In genomic region chr10:36885746-36886145, GRCh38 we compare ENCODE assay signal across 29 cellular contexts.
DNase-seq lines count a peak whose midpoint lies in the region; ATAC-seq, FAIRE-seq and TF ChIP-seq lines count a peak whose summit lies in the region.
"Had no signal": no experiment of that assay in that cellular context is flagged by ENCODE, and none has a peak within 500 bp of the region (broad histone marks: within the 10 kb centered on the region; RNA-seq: fewer than 3 reads in every experiment).

No MANE protein-coding gene starts in this region.

- no peak for DNase-seq in HepG2 (ENCODE audit: low spot score)
- no peak for DNase-seq in right lobe of liver
- no peak for DNase-seq in neural crest cell (ENCODE audit: low read depth, low spot score)
- no peak for DNase-seq in thyroid gland
- no peak for DNase-seq in SK-N-SH
- DNase-seq in stimulated activated CD4-positive, alpha-beta T cell treated with anti-CD3 and anti-CD28 coated beads, Interleukin-2, amount 100 ng/mL, for 24 hours = no peak
- DNase-seq in NCI-H345 treated with DMSO at 0.1 percent for 48 hours (lab: John Stamatoyannopoulos, UW; ENCODE audit: unreplicated experiment) = no peak
- DNase-seq: 8988T; ACHN; BE2C; C1 segment of cervical spinal cord; CD4-positive, alpha-beta memory T cell; CD4-positive, CD25-positive, alpha-beta regulatory T cell; CD8-positive, alpha-beta memory T cell; COR-L47; DMS 273 treated with DMSO at 0.1 percent for 48 hours; DMS153; DMS53; DMS79; DND-41; EL; GDM1 had no signal

- H3K9ac ChIP-seq in HepG2 (ENCODE audit: insufficient read depth, low read depth, low read length) (no peak overlapping the region), OCI-LY3 (ENCODE audit: low read length) (no peak overlapping the region), SK-N-SH (no peak overlapping the region)
- H3K9ac ChIP-seq: BLaER1 had no signal

- no peak for TF ChIP-seq POLR2A in HepG2 (IDR thresholded peaks at IDR 0.05; ENCODE audit: insufficient read depth in 1 of 2, low read depth in 2 of 2, low read length in 2 of 2)
- TF ChIP-seq POLR2A in right lobe of liver (IDR thresholded peaks at IDR 0.05) = no peak
- no peak for TF ChIP-seq POLR2A in thyroid gland (IDR thresholded peaks at IDR 0.05)

- H3K27ac Mint-ChIP-seq in neural crest cell (ENCODE audit: unreplicated experiment) = peak overlapping the region; percentile 35
- H3K27ac Mint-ChIP-seq: CD14-positive monocyte; CD4-positive, alpha-beta memory T cell; CD4-positive, CD25-positive, alpha-beta regulatory T cell; CD8-positive, alpha-beta memory T cell had no signal

- TF ChIP-seq EP300 in HepG2 (IDR thresholded peaks at IDR 0.05; ENCODE audit: low read depth in 2 of 2, low read length in 2 of 2) (no peak), HepG2 (CRISPR knock-in tag; IDR thresholded peaks at IDR 0.05; ENCODE audit: borderline replicate concordance) (no peak), SK-N-SH (IDR thresholded peaks at IDR 0.05; ENCODE audit: borderline replicate concordance in 1 of 2, low read depth in 1 of 2, low read length in 1 of 2) (no peak)

- H3K36me3 ChIP-seq in HepG2 (replicated peaks in 1 of 2; ENCODE audit: control insufficient read depth in 1 of 2, insufficient read depth in 2 of 2, low read length in 2 of 2) = no peaks in the 10 kb centered on the region
- no peaks in the 10 kb centered on the region for H3K36me3 ChIP-seq in right lobe of liver
- no peaks in the 10 kb centered on the region for H3K36me3 ChIP-seq in OCI-LY3 (replicated peaks; ENCODE audit: low read depth, low read length)
- H3K36me3 ChIP-seq in thyroid gland = no peaks in the 10 kb centered on the region
- H3K36me3 ChIP-seq in SK-N-SH (replicated peaks in 1 of 2; ENCODE audit: control insufficient read depth in 1 of 2, insufficient read depth in 2 of 2, low read length in 1 of 2) = no peaks in the 10 kb centered on the region
- H3K36me3 ChIP-seq: BE2C, BLaER1 had no signal

- ATAC-seq in HepG2 = no peak
- no peak for ATAC-seq in right lobe of liver
- ATAC-seq: GM12878 had no signal

- POLR2A ChIA-PET in HepG2 (lab: Yijun Ruan, JAX) = no interaction called here
- POLR2A ChIA-PET in SK-N-SH (lab: Yijun Ruan, JAX) = no interaction called here

- H3K79me2 ChIP-seq in HepG2 (ENCODE audit: insufficient read depth, low read length) (no peaks in the 10 kb centered on the region), OCI-LY3 (ENCODE audit: low read length) (no peaks in the 10 kb centered on the region), SK-N-SH (ENCODE audit: insufficient read depth) (no peaks in the 10 kb centered on the region)

- no peak for TF ChIP-seq CTCF in HepG2 (CRISPR knock-in tag; IDR thresholded peaks at IDR 0.05)
- TF ChIP-seq CTCF in right lobe of liver (IDR thresholded peaks at IDR 0.05) = no peak
- TF ChIP-seq CTCF in OCI-LY3 (IDR thresholded peaks at IDR 0.05; ENCODE audit: low read depth, low read length) = no peak
- TF ChIP-seq CTCF in neural crest cell (conservative IDR thresholded peaks at IDR 0.05) = no peak
- no peak for TF ChIP-seq CTCF in thyroid gland (IDR thresholded peaks at IDR 0.05)
- no peak for TF ChIP-seq CTCF in SK-N-SH (IDR thresholded peaks at IDR 0.05)

- in situ Hi-C loops in HepG2 (cut with HindIII; ENCODE audit: extremely low pct_ligation_motif_present, low pct_unique_long_range_greater_than_20kb) = loop anchor here (10.0 to 25.0 kb wide), 3 partner anchors 602 to 1651 kb away; no protein-coding TSS in a partner anchor

- H3K27me3 ChIP-seq in HepG2 (ENCODE audit: control insufficient read depth in 1 of 2, insufficient read depth in 2 of 2, low read length in 2 of 2) (no peaks in the 10 kb centered on the region), right lobe of liver (no peaks in the 10 kb centered on the region), OCI-LY3 (ENCODE audit: low read depth, low read length) (no peaks in the 10 kb centered on the region), thyroid gland (no peaks in the 10 kb centered on the region), SK-N-SH (ENCODE audit: insufficient read depth) (no peaks in the 10 kb centered on the region)
- H3K27me3 ChIP-seq: BE2C, BLaER1 had no signal

- no peak overlapping the region for H3K27ac ChIP-seq in HepG2 (ENCODE audit: extremely low read length, insufficient read depth, low read length)
- no peak overlapping the region for H3K27ac ChIP-seq in right lobe of liver
- no peak overlapping the region for H3K27ac ChIP-seq in OCI-LY3 (ENCODE audit: low read length)
- peak overlapping the region in 2 of 3 donors; percentile 33 to 46 for H3K27ac ChIP-seq in thyroid gland
- H3K27ac ChIP-seq in SK-N-SH (ENCODE audit: low read depth in 2 of 2, low read length in 1 of 2) = no peak overlapping the region
- H3K27ac ChIP-seq: BLaER1 had no signal

- H4K20me1 ChIP-seq in HepG2 (ENCODE audit: insufficient read depth, low read length) (no peaks in the 10 kb centered on the region), OCI-LY3 (ENCODE audit: insufficient read depth, low read length) (no peaks in the 10 kb centered on the region), SK-N-SH (ENCODE audit: insufficient read depth) (no peaks in the 10 kb centered on the region)
- H4K20me1 ChIP-seq: BLaER1 had no signal

- H3K9me3 ChIP-seq in HepG2 (ENCODE audit: low read length) (no peaks in the 10 kb centered on the region), right lobe of liver (no peaks in the 10 kb centered on the region), OCI-LY3 (ENCODE audit: insufficient read depth, low read length) (no peaks in the 10 kb centered on the region), thyroid gland (no peaks in the 10 kb centered on the region), SK-N-SH (no peaks in the 10 kb centered on the region)
- H3K9me3 ChIP-seq: BE2C, BLaER1 had no signal

- no peaks in the 10 kb centered on the region for H3K9me2 ChIP-seq in SK-N-SH

- no peaks in the 10 kb centered on the region for H3K9me3 Mint-ChIP-seq in neural crest cell
- H3K9me3 Mint-ChIP-seq: CD14-positive monocyte; CD4-positive, alpha-beta memory T cell; CD4-positive, CD25-positive, alpha-beta regulatory T cell; CD8-positive, alpha-beta memory T cell had no signal

- CTCF ChIA-PET in HepG2 (lab: Yijun Ruan, JAX; ENCODE audit: low intra/inter-chr PET ratio, low total read pairs) = no interaction called here
- CTCF ChIA-PET in SK-N-SH (lab: Yijun Ruan, JAX) = interaction anchor here (1.0 to 1.3 kb wide), 3 partner anchors 1249 to 1251 kb away, joined by 3 to 4 read pairs (median 3); no protein-coding TSS in a partner anchor

- H2AFZ ChIP-seq in HepG2 (ENCODE audit: low read length) = peak overlapping the region; percentile 27
- no peak overlapping the region for H2AFZ ChIP-seq in OCI-LY3 (ENCODE audit: low read depth, low read length)
- H2AFZ ChIP-seq in SK-N-SH (ENCODE audit: low read depth) = no peak overlapping the region

- intact Hi-C loops in HepG2 (cut with micrococcal nuclease; ENCODE audit: unreplicated experiment) (loop anchor here (5.0 to 10.0 kb wide), 4 partner anchors 867 to 1891 kb away; partner anchors contain the start of gene ZNF25), right lobe of liver (cut with DNase I) (loop anchor here in 1 of 2 donors (10.0 kb wide), 1 partner anchor 1251 kb away; no protein-coding TSS in a partner anchor), thyroid gland (cut with DNase I) (loop anchor here (10.0 kb wide), 1 partner anchor 1251 kb away; no protein-coding TSS in a partner anchor)

- TF ChIP-seq RAD21 in HepG2 (CRISPR knock-in tag; IDR thresholded peaks at IDR 0.05) (no peak), SK-N-SH (IDR thresholded peaks at IDR 0.05; ENCODE audit: low read length) (no peak)

- H3K4me1 ChIP-seq in HepG2 (ENCODE audit: insufficient read depth, low read length) = peaks cover 16% of the 10 kb centered on the region
- no peaks in the 10 kb centered on the region for H3K4me1 ChIP-seq in right lobe of liver
- peaks cover 24% of the 10 kb centered on the region for H3K4me1 ChIP-seq in OCI-LY3 (ENCODE audit: low read length)
- H3K4me1 ChIP-seq in thyroid gland = peaks cover 23 to 26% of the 10 kb centered on the region in 2 donors
- H3K4me1 ChIP-seq in SK-N-SH (ENCODE audit: control insufficient read depth in 1 of 2, insufficient read depth in 2 of 2, low read depth in 1 of 2, low read length in 1 of 2) = peaks cover 0 to 2% of the 10 kb centered on the region in 2 experiments; a peak in 1 of 4 replicates
- H3K4me1 ChIP-seq: BE2C had no signal

- H3K4me3 Mint-ChIP-seq in neural crest cell = no peak overlapping the region
- H3K4me3 Mint-ChIP-seq: CD14-positive monocyte; CD4-positive, alpha-beta memory T cell; CD4-positive, CD25-positive, alpha-beta regulatory T cell; CD8-positive, alpha-beta memory T cell had no signal

- H3F3A ChIP-seq in SK-N-SH (replicated peaks; ENCODE audit: insufficient read depth) = no peaks in the 10 kb centered on the region

- no peak for FAIRE-seq in HepG2 (lab: Jason Lieb, UNC)
- FAIRE-seq: A204.1, GM12878, GM12892, GM18507 had no signal

- H3K4me1 Mint-ChIP-seq in neural crest cell = no peaks in the 10 kb centered on the region
- H3K4me1 Mint-ChIP-seq: CD14-positive monocyte; CD4-positive, alpha-beta memory T cell; CD4-positive, CD25-positive, alpha-beta regulatory T cell; CD8-positive, alpha-beta memory T cell had no signal

- H3K36me3 Mint-ChIP-seq in neural crest cell (ENCODE audit: low read depth) = no peaks in the 10 kb centered on the region
- H3K36me3 Mint-ChIP-seq: CD14-positive monocyte; CD4-positive, alpha-beta memory T cell; CD4-positive, CD25-positive, alpha-beta regulatory T cell; CD8-positive, alpha-beta memory T cell had no signal

- no peak overlapping the region for H3K4me3 ChIP-seq in HepG2 (replicated peaks in 1 of 3; ENCODE audit: insufficient read depth in 1 of 3, low read depth in 2 of 3, low read length in 3 of 3)
- H3K4me3 ChIP-seq in right lobe of liver = no peak overlapping the region
- no peak overlapping the region for H3K4me3 ChIP-seq in OCI-LY3 (ENCODE audit: low read length)
- H3K4me3 ChIP-seq in thyroid gland (replicated peaks in 1 of 3) = no peak overlapping the region
- H3K4me3 ChIP-seq in SK-N-SH (ENCODE audit: low read depth in 2 of 2, low read length in 1 of 2) = no peak overlapping the region
- H3K4me3 ChIP-seq: BLaER1, GM12878 had no signal

- peaks cover 4% of the 10 kb centered on the region for H3K27me3 Mint-ChIP-seq in neural crest cell (ENCODE audit: low read depth)
- H3K27me3 Mint-ChIP-seq: CD8-positive, alpha-beta memory T cell had no signal

- H3K4me2 ChIP-seq in HepG2 (ENCODE audit: low read depth, low read length) = no peak overlapping the region
- H3K4me2 ChIP-seq in OCI-LY3 (ENCODE audit: low read length) = peak overlapping the region; percentile 22; the same call in 1 of the 2 replicates
- no peak overlapping the region for H3K4me2 ChIP-seq in SK-N-SH
- H3K4me2 ChIP-seq: BLaER1 had no signal

- 21% methylated on average over 2 of the region's 5 CpGs for WGBS in HepG2 (ENCODE audit: low lambda C conversion rate)
- 94% methylated on average over 5 of the region's 5 CpGs for WGBS in right lobe of liver (ENCODE audit: insufficient coverage, low coverage, low lambda C conversion rate, missing lambda C conversion rate)
- 90 to 92% methylated on average over 5 of the region's 5 CpGs for WGBS in thyroid gland, 2 donors
- 65% methylated on average over 4 of the region's 5 CpGs for WGBS in SK-N-SH (ENCODE audit: low lambda C conversion rate)

- BruUV-seq in HepG2 (replicated peaks; lab: Mats Ljungman, UMichigan) = no TSS peak

TF ChIP-seq in SK-N-SH, 30 proteins besides CTCF, POLR2A, EP300 and RAD21 (continues in another document):
- TF ChIP-seq, protein P1, sequence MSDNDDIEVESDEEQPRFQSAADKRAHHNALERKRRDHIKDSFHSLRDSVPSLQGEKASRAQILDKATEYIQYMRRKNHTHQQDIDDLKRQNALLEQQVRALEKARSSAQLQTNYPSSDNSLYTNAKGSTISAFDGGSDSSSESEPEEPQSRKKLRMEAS (IDR thresholded peaks at IDR 0.05; ENCODE audit: low read depth) = no peak

Comparison
In these comparisons a context has a peak if more than half of its experiments do, and no peak if none do; other contexts are left out.
1. H3K27ac ChIP-seq: peak in thyroid gland (2 of 3); none in HepG2 (single experiment), right lobe of liver (0 of 3), OCI-LY3 (single experiment) and SK-N-SH (0 of 2).